Comparison of ENCODE assay signal across 23 cellular contexts in genomic region chr15:50234764-50235163, GRCh38. TPM values are rescaled to one million over a fixed set of nuclear protein-coding genes. Genes with fewer than 3 reads are reported as not detected.
"Had no signal": no experiment of that assay in that cellular context is flagged by ENCODE, and none has a peak within 500 bp of the region (broad histone marks: within the 10 kb centered on the region; RNA-seq: fewer than 3 reads in every experiment).

No MANE protein-coding gene starts in this region.

- H3K4me3 Mint-ChIP-seq: activated naive CD4-positive, alpha-beta T cell treated with anti-CD3 and anti-CD28 coated beads, Interleukin-2, amount 50 U/mL, for 24 hours; activated T-cell treated with anti-CD3 and anti-CD28 coated beads, Interleukin-2, amount 50 U/mL, for 72 hours; naive B cell; stimulated activated naive CD8-positive, alpha-beta T cell treated with anti-CD3 and anti-CD28 coated beads, Interleukin-15, Interleukin-2, amounts not matched to agents 100 ng/mL and 50 ng/mL, for 24 hours had no signal

- H3K27ac ChIP-seq: left ventricle myocardium inferior, prostate gland, skin epidermis, VCaP had no signal

- H3K27me3 ChIP-seq: transverse colon had no signal

- H3K36me3 Mint-ChIP-seq: activated naive CD4-positive, alpha-beta T cell treated with anti-CD3 and anti-CD28 coated beads, Interleukin-2, amount 50 U/mL, for 24 hours; naive B cell had no signal

- ATAC-seq: activated T-cell treated with anti-CD3 and anti-CD28 coated beads, Interleukin-2, amount 50 U/mL, for 72 hours; right cardiac atrium had no signal

- DNase-seq: activated CD4-positive, alpha-beta T cell treated with anti-CD3 and anti-CD28 coated beads, Interleukin-2, amount 50 U/mL, for 1 hour; activated CD4-positive, CD25-positive, alpha-beta regulatory T cell treated with anti-CD3 and anti-CD28 coated beads, Interleukin-2, amount 50 U/mL, for 72 hours; activated CD8-positive, alpha-beta memory T cell treated with anti-CD3 and anti-CD28 coated beads for 24 hours; activated gamma-delta T cell; activated T-cell treated with anti-CD3 and anti-CD28 coated beads, Interleukin-2, amount 50 U/mL, for 72 hours; dermis blood vessel endothelial cell; effector memory CD4-positive, alpha-beta T cell; hypothalamus; kidney; left ventricle myocardium inferior; naive B cell; right cardiac atrium; stimulated activated CD4-positive, alpha-beta T cell treated with anti-CD3 and anti-CD28 coated beads, Interleukin-15, amount 100 ng/mL, for 24 hours; stimulated activated CD4-positive, alpha-beta T cell treated with anti-CD3 and anti-CD28 coated beads, Interleukin-2, amount 100 ng/mL, for 48 hours; T-helper 2 cell; transverse colon had no signal

- H3K27ac Mint-ChIP-seq: activated naive CD4-positive, alpha-beta T cell treated with anti-CD3 and anti-CD28 coated beads, Interleukin-2, amount 50 U/mL, for 24 hours; activated T-cell treated with anti-CD3 and anti-CD28 coated beads, Interleukin-2, amount 50 U/mL, for 72 hours; naive B cell; stimulated activated naive CD8-positive, alpha-beta T cell treated with anti-CD3 and anti-CD28 coated beads, Interleukin-15, Interleukin-2, amounts not matched to agents 100 ng/mL and 50 ng/mL, for 24 hours had no signal

- H3K9me3 Mint-ChIP-seq: activated naive CD4-positive, alpha-beta T cell treated with anti-CD3 and anti-CD28 coated beads, Interleukin-2, amount 50 U/mL, for 24 hours; activated T-cell treated with anti-CD3 and anti-CD28 coated beads, Interleukin-2, amount 50 U/mL, for 72 hours; naive B cell; stimulated activated naive CD8-positive, alpha-beta T cell treated with anti-CD3 and anti-CD28 coated beads, Interleukin-15, Interleukin-2, amounts not matched to agents 100 ng/mL and 50 ng/mL, for 24 hours had no signal

- H3K36me3 ChIP-seq: left ventricle myocardium inferior, prostate gland, transverse colon had no signal

- H3K9me3 ChIP-seq: left ventricle myocardium inferior, prostate gland, transverse colon had no signal

- H3K4me1 Mint-ChIP-seq: activated naive CD4-positive, alpha-beta T cell treated with anti-CD3 and anti-CD28 coated beads, Interleukin-2, amount 50 U/mL, for 24 hours; naive B cell had no signal

- H3K27me3 Mint-ChIP-seq: activated naive CD4-positive, alpha-beta T cell treated with anti-CD3 and anti-CD28 coated beads, Interleukin-2, amount 50 U/mL, for 24 hours; naive B cell; stimulated activated naive CD8-positive, alpha-beta T cell treated with anti-CD3 and anti-CD28 coated beads, Interleukin-15, Interleukin-2, amounts not matched to agents 100 ng/mL and 50 ng/mL, for 24 hours had no signal

- H3K4me1 ChIP-seq: left ventricle myocardium inferior, prostate gland had no signal

- H3K4me3 ChIP-seq: left ventricle myocardium inferior, prostate gland, skin epidermis, transverse colon had no signal

RNA-seq across cellular contexts. Expression of gene HDC, which starts 30.8 kb away (rescaled TPM):
- total RNA-seq: astrocyte, dermis blood vessel endothelial cell, osteocyte had no signal
- polyA plus RNA-seq: right cardiac atrium had no signal

RNA-seq across cellular contexts. Expression of gene SLC27A2, which starts 52.8 kb away (rescaled TPM):
- total RNA-seq: left ventricle myocardium inferior, osteocyte had no signal
